10 cellular contexts compared by ENCODE assay signal in genomic region chr15:29747837-29748417, GRCh38.
A peak's percentile ranks its signal among the peaks of the same experiment; 100 is the strongest.
DNase-seq lines count a peak whose midpoint lies in the region; ATAC-seq and TF ChIP-seq lines count a peak whose summit lies in the region.
"Had no signal": no experiment of that assay in that cellular context is flagged by ENCODE, and none has a peak within 500 bp of the region (broad histone marks: within the 10 kb centered on the region; RNA-seq: fewer than 3 reads in every experiment).

No MANE protein-coding gene starts in this region.

- H3K4me3 ChIP-seq in BJ (ENCODE audit: low read depth, low read length) (no peak overlapping the region), Karpas-422 (ENCODE audit: low read length) (no peak overlapping the region), breast epithelium (no peak overlapping the region), GM23338 (no peak overlapping the region)

- intact Hi-C loops in breast epithelium (cut with DNase I; ENCODE audit: low total_unique reads), result no loop called here

- H3K9me3 ChIP-seq in Karpas-422 (ENCODE audit: low read length), result no peaks in the 10 kb centered on the region
- H3K9me3 ChIP-seq in breast epithelium, result no peaks in the 10 kb centered on the region
- H3K9me3 ChIP-seq: neutrophil had no signal

- no peak overlapping the region for H2AFZ ChIP-seq in Karpas-422 (ENCODE audit: low read length)
- H2AFZ ChIP-seq in GM23338, result no peak overlapping the region

- H3K9me2 ChIP-seq in Karpas-422 (replicated peaks; ENCODE audit: insufficient read depth, low read length) (no peaks in the 10 kb centered on the region), GM23338 (ENCODE audit: insufficient read depth) (no peaks in the 10 kb centered on the region)

- no peak for DNase-seq in BJ (ENCODE audit: low read depth)
- DNase-seq in Karpas-422, result peak; percentile 70
- DNase-seq in breast epithelium (ENCODE audit: low spot score in 2 of 2), result no peak
- DNase-seq in mesothelial cell of epicardium (ENCODE audit: low spot score in 2 of 2, unreplicated experiment in 2 of 2), result no peak
- DNase-seq in GM23338 (ENCODE audit: low spot score), result no peak
- DNase-seq in cerebellar nuclear complex (lab: John Stamatoyannopoulos, UW), result no peak
- no peak for DNase-seq in germinal center (ENCODE audit: low spot score)
- DNase-seq: stimulated activated naive CD8-positive, alpha-beta T cell treated with anti-CD3 and anti-CD28 coated beads, Interleukin-15, Interleukin-2, amounts not matched to agents 100 U/mL and 50 U/mL, for 24 hours had no signal

- H3F3A ChIP-seq in GM23338 (replicated peaks; ENCODE audit: low read depth), result no peaks in the 10 kb centered on the region

- H3K27ac Mint-ChIP-seq in mesothelial cell of epicardium (peak overlapping the region; percentile 50), GM23338 (no peak overlapping the region)

- H3K9me3 Mint-ChIP-seq in mesothelial cell of epicardium (no peaks in the 10 kb centered on the region), GM23338 (no peaks in the 10 kb centered on the region)

- no peaks in the 10 kb centered on the region for H3K79me2 ChIP-seq in Karpas-422 (ENCODE audit: low read length)
- H3K79me2 ChIP-seq in GM23338 (replicated peaks; ENCODE audit: insufficient read depth), result peaks cover 5% of the 10 kb centered on the region; the same call in 1 of the 2 replicates

- H3K27ac ChIP-seq in Karpas-422 (ENCODE audit: low read length) (no peak overlapping the region), breast epithelium (no peak overlapping the region), GM23338 (ENCODE audit: low read depth) (no peak overlapping the region)
- H3K27ac ChIP-seq: neutrophil had no signal

- ATAC-seq in GM23338, result no peak
- no peak for ATAC-seq in HG03159 (IDR thresholded peaks at IDR 0.05; ENCODE audit: unreplicated experiment)
- ATAC-seq: stimulated activated naive CD8-positive, alpha-beta T cell treated with anti-CD3 and anti-CD28 coated beads, Interleukin-15, Interleukin-2, amounts not matched to agents 100 U/mL and 50 U/mL, for 24 hours had no signal

- TF ChIP-seq CTCF in BJ (IDR thresholded peaks at IDR 0.05; ENCODE audit: insufficient read depth, low read depth, low read length) (peak; percentile 34), breast epithelium (IDR thresholded peaks at IDR 0.05) (peak in 2 of 3 donors; percentile 35 to 39), mesothelial cell of epicardium (IDR thresholded peaks at IDR 0.05; ENCODE audit: unreplicated experiment) (peak; percentile 54), GM23338 (conservative IDR thresholded peaks at IDR 0.05; ENCODE audit: low read depth in 2 of 2) (peak in 1 of 2 experiments; percentile 40; a peak in 3 of 4 replicates)

- POLR2A ChIA-PET in BJ (lab: Charles Lee), result no interaction called here

- CTCF ChIA-PET in BJ (lab: Yijun Ruan, JAX), result interaction anchor here (0.7 to 4.3 kb wide), 10 partner anchors 11 to 329 kb away, joined by 3 to 21 read pairs (median 4); no protein-coding TSS in a partner anchor

- no peaks in the 10 kb centered on the region for H3K27me3 Mint-ChIP-seq in mesothelial cell of epicardium (ENCODE audit: low read depth)
- peaks cover 5% of the 10 kb centered on the region for H3K27me3 Mint-ChIP-seq in GM23338 (ENCODE audit: insufficient read depth, low read depth, poor library complexity)

- H3K9ac ChIP-seq in Karpas-422 (ENCODE audit: low read length), result no peak overlapping the region

- H4K20me1 ChIP-seq in Karpas-422 (ENCODE audit: insufficient read depth, low read depth, low read length) (no peaks in the 10 kb centered on the region), GM23338 (replicated peaks; ENCODE audit: insufficient read depth) (no peaks in the 10 kb centered on the region)

- peaks cover 8% of the 10 kb centered on the region for H3K36me3 Mint-ChIP-seq in mesothelial cell of epicardium
- peaks cover 12% of the 10 kb centered on the region for H3K36me3 Mint-ChIP-seq in GM23338 (ENCODE audit: low read depth)

- H3K4me1 Mint-ChIP-seq in mesothelial cell of epicardium (peaks cover 23% of the 10 kb centered on the region), GM23338 (peaks cover 5% of the 10 kb centered on the region; the same call in 1 of the 3 replicates)

- H3K4me3 Mint-ChIP-seq in mesothelial cell of epicardium (no peak overlapping the region), GM23338 (no peak overlapping the region)

- no peak for TF ChIP-seq POLR2A in breast epithelium (IDR thresholded peaks at IDR 0.05)

- H3K4me1 ChIP-seq in Karpas-422 (ENCODE audit: low read length) (no peaks in the 10 kb centered on the region), breast epithelium (no peaks in the 10 kb centered on the region), GM23338 (ENCODE audit: insufficient read depth) (no peaks in the 10 kb centered on the region)

- H3K27me3 ChIP-seq in BJ (ENCODE audit: control insufficient read depth, insufficient read depth, low read length) (no peaks in the 10 kb centered on the region), Karpas-422 (ENCODE audit: low read length) (no peaks in the 10 kb centered on the region), breast epithelium (no peaks in the 10 kb centered on the region), GM23338 (ENCODE audit: insufficient read depth) (no peaks in the 10 kb centered on the region)
- H3K27me3 ChIP-seq: neutrophil had no signal

- no peak overlapping the region for H3K4me2 ChIP-seq in Karpas-422 (ENCODE audit: low read depth, low read length, poor library complexity, severe bottlenecking)
- no peak overlapping the region for H3K4me2 ChIP-seq in GM23338

- no peaks in the 10 kb centered on the region for H3K36me3 ChIP-seq in BJ (ENCODE audit: control insufficient read depth, insufficient read depth, low read length)
- no peaks in the 10 kb centered on the region for H3K36me3 ChIP-seq in Karpas-422 (ENCODE audit: insufficient read depth, low read length)
- no peaks in the 10 kb centered on the region for H3K36me3 ChIP-seq in breast epithelium
- H3K36me3 ChIP-seq in GM23338 (ENCODE audit: insufficient read depth), result no peaks in the 10 kb centered on the region
- H3K36me3 ChIP-seq: neutrophil had no signal

TF ChIP-seq in GM23338, 12 proteins besides CTCF, POLR2A, EP300 and RAD21:
- TF ChIP-seq STAT1 (IDR thresholded peaks at IDR 0.05; ENCODE audit: unreplicated experiment) (no peak), EZH2 (IDR thresholded peaks at IDR 0.05; ENCODE audit: low read depth, unreplicated experiment) (no peak), CREB1 (CRISPR knock-in tag; IDR thresholded peaks at IDR 0.05; ENCODE audit: low read depth) (no peak), ZNF114 (CRISPR knock-in tag; IDR thresholded peaks at IDR 0.05) (no peak), JUNB (IDR thresholded peaks at IDR 0.05; ENCODE audit: unreplicated experiment) (no peak)
